ENCODE assay signal across 11 cellular contexts in the genomic region with DNA sequence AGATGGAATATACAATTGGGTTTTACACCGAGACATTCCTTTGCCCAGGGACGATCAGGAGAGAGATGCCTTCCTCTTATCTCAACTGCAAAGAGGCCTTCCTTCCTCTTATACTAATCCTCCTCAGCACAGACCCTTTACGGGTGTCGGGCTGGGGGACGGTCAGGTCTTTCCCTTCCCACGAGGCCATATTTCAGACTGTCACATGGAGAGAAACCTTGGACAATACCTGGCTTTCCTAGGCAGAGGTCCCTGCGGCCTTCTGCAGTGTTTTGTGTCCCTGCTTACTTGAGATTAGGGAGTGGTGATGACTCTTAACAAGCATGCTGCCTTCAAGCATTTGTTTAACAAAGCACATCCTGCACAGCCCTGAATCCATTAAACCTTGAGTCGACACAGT. TPM values are rescaled to one million over a fixed set of nuclear protein-coding genes. Genes with fewer than 3 reads are reported as not detected.
"Had no signal": no experiment of that assay in that cellular context is flagged by ENCODE, and none has a peak within 500 bp of the region (broad histone marks: within the 10 kb centered on the region; RNA-seq: fewer than 3 reads in every experiment).

No MANE protein-coding gene starts in this region.

RNA-seq across cellular contexts. Expression of a gene that starts 5.3 kb away (rescaled TPM):
- total RNA-seq: OCI-LY7, PC-3, PC-9, Peyer's patch, Right ventricle myocardium inferior, Right ventricle myocardium superior, RPMI7951, SJCRH30, SJSA1, SK-MEL-5 had no signal
- polyA plus RNA-seq: SK-N-SH had no signal
